In genomic region chrX:103414561-103414960, GRCh38 we compare ENCODE assay signal across 19 cellular contexts.
"Had no signal": no experiment of that assay in that cellular context is flagged by ENCODE, and none has a peak within 500 bp of the region (broad histone marks: within the 10 kb centered on the region; RNA-seq: fewer than 3 reads in every experiment).

No MANE protein-coding gene starts in this region.

- H3K4me1 ChIP-seq: gastrocnemius medialis, heart right ventricle, right atrium auricular region, sigmoid colon, transverse colon had no signal

- H3K27ac ChIP-seq: coronary artery, gastrocnemius medialis, heart right ventricle, neutrophil, ovary, right atrium auricular region, sigmoid colon, skin epidermis, thoracic aorta, transverse colon had no signal

- H3K4me1 Mint-ChIP-seq: naive B cell; nephron; stimulated activated naive B cell treated with anti-CD40 and anti-IgM and Interleukin-4, amounts not matched to agents 10 μg/mL and 1 μg/mL and 100 μg/mL, for 72 hours had no signal

- H3K4me3 Mint-ChIP-seq: naive B cell; nephron; stimulated activated naive B cell treated with anti-CD40 and anti-IgM and Interleukin-4, amounts not matched to agents 10 μg/mL and 1 μg/mL and 100 μg/mL, for 72 hours; stimulated activated naive CD8-positive, alpha-beta T cell treated with anti-CD3 and anti-CD28 coated beads, Interleukin-15, amount 100 ng/mL, for 72 hours had no signal

- DNase-seq: effector memory CD4-positive, alpha-beta T cell; gastrocnemius medialis; heart right ventricle; kidney glomerular epithelial cell; mesendoderm; naive B cell; ovary; sigmoid colon; stimulated activated CD4-positive, alpha-beta T cell treated with anti-CD3 and anti-CD28 coated beads, Interleukin-2, amount 100 ng/mL, for 24 hours; stimulated activated CD4-positive, alpha-beta T cell treated with anti-CD3 and anti-CD28 coated beads, Interleukin-4, amount 100 ng/mL, for 4 hours; stimulated activated naive B cell treated with anti-CD40 and anti-IgM and Interleukin-4, amounts not matched to agents 10 μg/mL and 1 μg/mL and 100 μg/mL, for 72 hours; stimulated activated naive CD8-positive, alpha-beta T cell treated with anti-CD3 and anti-CD28 coated beads, Interleukin-15, amount 100 ng/mL, for 72 hours; transverse colon had no signal

- H3K27me3 ChIP-seq: gastrocnemius medialis, neutrophil, ovary, right atrium auricular region, sigmoid colon, transverse colon had no signal

- H3K4me3 ChIP-seq: coronary artery, gastrocnemius medialis, heart right ventricle, ovary, right atrium auricular region, sigmoid colon, skin epidermis, thoracic aorta, transverse colon had no signal

- H3K36me3 ChIP-seq: gastrocnemius medialis, heart right ventricle, neutrophil, ovary, right atrium auricular region, sigmoid colon, thoracic aorta, transverse colon had no signal

- H3K9me3 Mint-ChIP-seq: nephron; stimulated activated naive CD8-positive, alpha-beta T cell treated with anti-CD3 and anti-CD28 coated beads, Interleukin-15, amount 100 ng/mL, for 72 hours had no signal

- H3K36me3 Mint-ChIP-seq: naive B cell had no signal

- H3K27ac Mint-ChIP-seq: nephron; stimulated activated naive B cell treated with anti-CD40 and anti-IgM and Interleukin-4, amounts not matched to agents 10 μg/mL and 1 μg/mL and 100 μg/mL, for 72 hours had no signal

- H3K9me3 ChIP-seq: gastrocnemius medialis, neutrophil, ovary, right atrium auricular region, sigmoid colon, thoracic aorta, transverse colon had no signal
